Comparison of ENCODE assay signal across 1 cellular context in genomic region chr19:55301459-55302331, GRCh38.
TF ChIP-seq lines count a peak whose summit lies in the region.

No MANE protein-coding gene starts in this region.

TF ChIP-seq in endothelial cell of umbilical vein, 7 proteins besides CTCF, POLR2A, EP300 and RAD21:
- TF ChIP-seq, protein P1, sequence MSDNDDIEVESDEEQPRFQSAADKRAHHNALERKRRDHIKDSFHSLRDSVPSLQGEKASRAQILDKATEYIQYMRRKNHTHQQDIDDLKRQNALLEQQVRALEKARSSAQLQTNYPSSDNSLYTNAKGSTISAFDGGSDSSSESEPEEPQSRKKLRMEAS (IDR thresholded peaks at IDR 0.05; ENCODE audit: insufficient read depth, insufficient read length): no peak
- TF ChIP-seq POLR2AphosphoS5 (IDR thresholded peaks at IDR 0.05; ENCODE audit: insufficient read depth, low read depth, low read length): no peak
- TF ChIP-seq GATA2 (IDR thresholded peaks at IDR 0.05; ENCODE audit: insufficient read depth, insufficient read length, low read depth, low read length): no peak
- no peak for TF ChIP-seq FOS (IDR thresholded peaks at IDR 0.05; ENCODE audit: borderline replicate concordance, insufficient read depth, low read length)
- no peak for TF ChIP-seq EZH2 (IDR thresholded peaks at IDR 0.05; ENCODE audit: borderline replicate concordance, low read depth, low read length, severe bottlenecking)
- no peak for TF ChIP-seq MYC (IDR thresholded peaks at IDR 0.05; ENCODE audit: low read depth, low read length)
- no peak for TF ChIP-seq JUN (IDR thresholded peaks at IDR 0.05; ENCODE audit: borderline replicate concordance, insufficient read depth, insufficient read length, low read depth)
